ENCODE assay signal across 26 cellular contexts in genomic region chr1:83016354-83016753, GRCh38.
"Had no signal": no experiment of that assay in that cellular context is flagged by ENCODE, and none has a peak within 500 bp of the region (broad histone marks: within the 10 kb centered on the region; RNA-seq: fewer than 3 reads in every experiment).

No MANE protein-coding gene starts in this region.

- DNase-seq: stimulated activated CD4-positive, alpha-beta T cell treated with anti-CD3 and anti-CD28 coated beads, Interleukin-2, amount 100 ng/mL, for 48 hours; stimulated activated CD4-positive, alpha-beta T cell treated with anti-CD3 and anti-CD28 coated beads, Interleukin-4, amount 100 ng/mL, for 1 hour; stimulated activated CD4-positive, alpha-beta T cell treated with anti-CD3 and anti-CD28 coated beads, Interleukin-4, amount 100 ng/mL, for 24 hours; stimulated activated CD4-positive, alpha-beta T cell treated with anti-CD3 and anti-CD28 coated beads, Interleukin-4, amount 100 ng/mL, for 4 hours; stimulated activated CD8-positive, alpha-beta memory T cell treated with anti-CD3 and anti-CD28 coated beads, Interleukin-4, amount 100 ng/mL, for 48 hours; stimulated activated naive B cell treated with anti-CD40 and anti-IgM and Interleukin-4, amounts not matched to agents 10 μg/mL and 1 μg/mL and 100 μg/mL, for 72 hours; stimulated activated naive CD4-positive, alpha-beta T cell; stimulated activated naive CD4-positive, alpha-beta T cell treated with Interleukin-2 at 50 U/mL for 16 hours; stimulated activated naive CD8-positive, alpha-beta T cell treated with anti-CD3 and anti-CD28 coated beads, Interleukin-15, amount 100 ng/mL, for 72 hours; stimulated activated naive CD8-positive, alpha-beta T cell treated with anti-CD3 and anti-CD28 coated beads, Interleukin-15, Interleukin-2, amounts not matched to agents 100 U/mL and 50 U/mL, for 24 hours; stomach; substantia nigra; testis; thyroid gland; tibial artery; transverse colon; trophoblast cell; upper lobe of left lung; upper lobe of right lung; uterus had no signal

- ATAC-seq: stimulated activated effector memory CD8-positive, alpha-beta T cell treated with anti-CD3 and anti-CD28 coated beads, Interleukin-12 subunit alpha, Interleukin-12 subunit beta, amount 100 ng/mL, for 72 hours; stimulated activated memory B cell treated with anti-CD40 and anti-IgM and Interleukin-4, amounts not matched to agents 10 μg/mL and 1 μg/mL and 100 μg/mL, for 72 hours; stimulated activated naive B cell treated with anti-CD40 and anti-IgM and Interleukin-4, amounts not matched to agents 10 μg/mL and 1 μg/mL and 100 μg/mL, for 72 hours; stimulated activated naive CD8-positive, alpha-beta T cell treated with anti-CD3 and anti-CD28 coated beads, Interleukin-15, amount 100 ng/mL, for 72 hours; stimulated activated naive CD8-positive, alpha-beta T cell treated with anti-CD3 and anti-CD28 coated beads, Interleukin-15, Interleukin-2, amounts not matched to agents 100 U/mL and 50 U/mL, for 24 hours; upper lobe of right lung had no signal

- H3K27ac ChIP-seq: stomach, suprapubic skin, testis, thoracic aorta, thyroid gland, tibial artery, tibial nerve, transverse colon, upper lobe of left lung, upper lobe of right lung, uterus, vagina had no signal

- H3K27me3 ChIP-seq: stomach, suprapubic skin, testis, thyroid gland, tibial artery, tibial nerve, transverse colon, upper lobe of left lung, upper lobe of right lung, uterus, vagina had no signal

- H3K4me1 ChIP-seq: stomach, testis, thyroid gland, tibial artery, tibial nerve, transverse colon, upper lobe of left lung, upper lobe of right lung, uterus, vagina had no signal

- H3K9me3 ChIP-seq: suprapubic skin, testis, thoracic aorta, thyroid gland, upper lobe of right lung, uterus, vagina had no signal

- H3K36me3 ChIP-seq: stomach, suprapubic skin, thoracic aorta, thyroid gland, tibial artery, tibial nerve, transverse colon, upper lobe of left lung, upper lobe of right lung, uterus, vagina had no signal

- H3K4me3 ChIP-seq: stomach, suprapubic skin, testis, thoracic aorta, thyroid gland, tibial artery, tibial nerve, transverse colon, upper lobe of left lung, upper lobe of right lung, uterus, vagina had no signal
